ENCODE assay signal across 10 cellular contexts in genomic region chr1:167517535-167518330, GRCh38.
DNase-seq lines count a peak whose midpoint lies in the region; ATAC-seq lines count a peak whose summit lies in the region.
"Had no signal": no experiment of that assay in that cellular context is flagged by ENCODE, and none has a peak within 500 bp of the region (broad histone marks: within the 10 kb centered on the region; RNA-seq: fewer than 3 reads in every experiment).

No MANE protein-coding gene starts in this region.

- no peaks in the 10 kb centered on the region for H3K9me3 Mint-ChIP-seq in activated naive CD4-positive, alpha-beta T cell treated with anti-CD3 and anti-CD28 coated beads, Interleukin-2, amount 50 U/mL, for 24 hours

- H3K9ac ChIP-seq in BLaER1, result no peak overlapping the region

- peaks cover 54% of the 10 kb centered on the region for H3K4me1 Mint-ChIP-seq in activated naive CD4-positive, alpha-beta T cell treated with anti-CD3 and anti-CD28 coated beads, Interleukin-2, amount 50 U/mL, for 24 hours

- peak overlapping the region; percentile 100 for H3K27ac Mint-ChIP-seq in activated naive CD4-positive, alpha-beta T cell treated with anti-CD3 and anti-CD28 coated beads, Interleukin-2, amount 50 U/mL, for 24 hours
- H3K27ac Mint-ChIP-seq: nephron had no signal

- H3K9me3 ChIP-seq in BLaER1, result no peaks in the 10 kb centered on the region

- DNase-seq in T-helper 9 cell (peak; percentile 76), NAMALWA (ENCODE audit: low spot score) (no peak)
- DNase-seq in stimulated activated CD4-positive, alpha-beta T cell treated with anti-CD3 and anti-CD28 coated beads, Interleukin-15, amount 100 ng/mL, for 48 hours (ENCODE audit: low read depth in 2 of 2), result peak; percentile 89 to 95
- DNase-seq: NCI-H526 treated with DMSO at 0.1 percent for 48 hours had no signal

- H3K4me3 ChIP-seq in BLaER1, result no peak overlapping the region

- H3K27ac ChIP-seq in BLaER1, result no peak overlapping the region

- peaks cover 15% of the 10 kb centered on the region for H3K36me3 Mint-ChIP-seq in activated naive CD4-positive, alpha-beta T cell treated with anti-CD3 and anti-CD28 coated beads, Interleukin-2, amount 50 U/mL, for 24 hours

- no peaks in the 10 kb centered on the region for H3K27me3 Mint-ChIP-seq in activated naive CD4-positive, alpha-beta T cell treated with anti-CD3 and anti-CD28 coated beads, Interleukin-2, amount 50 U/mL, for 24 hours

- ATAC-seq in GM18858 (IDR thresholded peaks at IDR 0.05; ENCODE audit: unreplicated experiment) (no peak), HG02759 (IDR thresholded peaks at IDR 0.05; ENCODE audit: unreplicated experiment) (no peak), GM21447 (IDR thresholded peaks at IDR 0.05; ENCODE audit: unreplicated experiment) (no peak)

- no peaks in the 10 kb centered on the region for H3K27me3 ChIP-seq in BLaER1

- H3K36me3 ChIP-seq in BLaER1, result no peaks in the 10 kb centered on the region

- H3K4me1 ChIP-seq in BLaER1, result peaks cover 12% of the 10 kb centered on the region

- peak overlapping the region; percentile 95 for H3K4me3 Mint-ChIP-seq in activated naive CD4-positive, alpha-beta T cell treated with anti-CD3 and anti-CD28 coated beads, Interleukin-2, amount 50 U/mL, for 24 hours
- H3K4me3 Mint-ChIP-seq: nephron had no signal

- H4K20me1 ChIP-seq in BLaER1, result no peaks in the 10 kb centered on the region

- peak overlapping the region; percentile 21; the same call in 1 of the 2 replicates for H3K4me2 ChIP-seq in BLaER1
